ENCODE assay signal across 15 cellular contexts in the genomic region with DNA sequence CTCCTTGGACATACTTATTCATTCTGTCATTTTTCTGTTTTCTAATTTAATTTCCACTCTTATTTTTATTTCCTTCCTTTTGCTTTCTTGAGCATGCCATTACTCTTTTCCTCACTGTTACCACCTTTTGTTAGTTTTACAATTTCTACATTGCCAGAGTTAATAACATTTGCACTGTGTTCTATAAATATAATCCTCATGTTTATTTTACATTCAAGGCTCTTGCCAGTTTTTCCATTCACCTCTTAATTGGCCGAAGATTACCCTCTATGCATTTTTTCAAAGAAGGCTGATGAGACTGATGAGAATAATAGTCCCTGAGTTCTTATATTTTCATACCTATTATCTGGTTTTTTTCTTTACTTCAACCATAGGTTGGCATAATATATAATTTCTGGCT.
"Had no signal": no experiment of that assay in that cellular context is flagged by ENCODE, and none has a peak within 500 bp of the region (broad histone marks: within the 10 kb centered on the region; RNA-seq: fewer than 3 reads in every experiment).

No MANE protein-coding gene starts in this region.

- H3K4me1 ChIP-seq: ascending aorta had no signal

- DNase-seq: activated B cell treated with CpG ODN at 0.5 μM for 24 hours; activated CD4-positive, alpha-beta memory T cell treated with anti-CD3 and anti-CD28 coated beads for 36 hours; activated CD4-positive, alpha-beta T cell treated with anti-CD3 and anti-CD28 coated beads for 4 hours; activated naive CD4-positive, alpha-beta T cell; activated naive CD8-positive, alpha-beta T cell treated with anti-CD3 and anti-CD28 coated beads, Interleukin-2, amount 50 U/mL, for 24 hours; cortex of kidney; hippocampal formation; natural killer cell; retina; stimulated activated naive B cell treated with anti-CD40 and anti-IgM and Interleukin-4, amounts not matched to agents 10 μg/mL and 1 μg/mL and 100 μg/mL, for 72 hours; T-cell; upper lobe of right lung had no signal

- H3K9me3 ChIP-seq: ascending aorta, upper lobe of right lung had no signal

- ATAC-seq: activated naive CD8-positive, alpha-beta T cell treated with anti-CD3 and anti-CD28 coated beads, Interleukin-2, amount 50 U/mL, for 24 hours; left lobe of liver; natural killer cell; stimulated activated naive B cell treated with anti-CD40 and anti-IgM and Interleukin-4, amounts not matched to agents 10 μg/mL and 1 μg/mL and 100 μg/mL, for 72 hours; T-cell; upper lobe of right lung had no signal

- H3K4me3 ChIP-seq: ascending aorta, lung, upper lobe of right lung had no signal

- H3K27me3 ChIP-seq: ascending aorta, upper lobe of right lung had no signal

- H3K36me3 ChIP-seq: ascending aorta, upper lobe of right lung had no signal

- H3K27ac ChIP-seq: ascending aorta, upper lobe of right lung had no signal
